16 cellular contexts compared by ENCODE assay signal in genomic region chr2:105518897-105519296, GRCh38.
A peak's percentile ranks its signal among the peaks of the same experiment; 100 is the strongest.
DNase-seq lines count a peak whose midpoint lies in the region; ATAC-seq and TF ChIP-seq lines count a peak whose summit lies in the region.
"Had no signal": no experiment of that assay in that cellular context is flagged by ENCODE, and none has a peak within 500 bp of the region (broad histone marks: within the 10 kb centered on the region; RNA-seq: fewer than 3 reads in every experiment).

No MANE protein-coding gene starts in this region.

- H3K27me3 ChIP-seq in left ventricle myocardium inferior (ENCODE audit: low read depth) (no peaks in the 10 kb centered on the region), right atrium auricular region (no peaks in the 10 kb centered on the region)
- H3K27me3 ChIP-seq: ovary, testis had no signal

- no peak for ATAC-seq in Right ventricle myocardium inferior
- no peak for ATAC-seq in stimulated activated naive CD8-positive, alpha-beta T cell treated with anti-CD3 and anti-CD28 coated beads, Interleukin-15, Interleukin-2, amounts not matched to agents 100 U/mL and 50 U/mL, for 24 hours
- no peak for ATAC-seq in GM19455 (IDR thresholded peaks at IDR 0.05; ENCODE audit: unreplicated experiment)
- no peak for ATAC-seq in HG03135 (IDR thresholded peaks at IDR 0.05; ENCODE audit: unreplicated experiment)
- ATAC-seq: activated CD4-positive, alpha-beta T cell treated with anti-CD3 and anti-CD28 coated beads for 36 hours had no signal

- no peak for DNase-seq in left ventricle myocardium inferior
- DNase-seq in Right ventricle myocardium inferior (ENCODE audit: missing footprints), result no peak
- DNase-seq in SK-N-DZ (ENCODE audit: low spot score), result peak; percentile 49
- peak; percentile 50 for DNase-seq in right atrium auricular region (ENCODE audit: low spot score)
- DNase-seq in stimulated activated naive CD8-positive, alpha-beta T cell treated with anti-CD3 and anti-CD28 coated beads, Interleukin-15, Interleukin-2, amounts not matched to agents 100 U/mL and 50 U/mL, for 24 hours, result no peak
- DNase-seq in NCI-H146 (lab: John Stamatoyannopoulos, UW), result no peak
- DNase-seq: activated CD4-positive, alpha-beta T cell treated with anti-CD3 and anti-CD28 coated beads for 36 hours; NCI-H1048; NCI-H345; ovary; PC-9; stimulated activated CD4-positive, alpha-beta T cell treated with anti-CD3 and anti-CD28 coated beads, Interleukin-12 subunit alpha, Interleukin-12 subunit beta, amount 100 ng/mL, for 4 hours; T-helper 2 cell; testis had no signal

- H3K4me3 ChIP-seq in left ventricle myocardium inferior (no peak overlapping the region), right atrium auricular region (no peak overlapping the region)
- H3K4me3 ChIP-seq: ovary, PC-9, testis had no signal

- TF ChIP-seq CTCF in left ventricle myocardium inferior (IDR thresholded peaks at IDR 0.05; ENCODE audit: borderline replicate concordance) (no peak), right atrium auricular region (IDR thresholded peaks at IDR 0.05) (no peak)

- intact Hi-C loops in left ventricle myocardium inferior (cut with micrococcal nuclease), result no loop called here
- intact Hi-C loops in Right ventricle myocardium inferior (cut with DNase I), result no loop called here

- H3K4me1 ChIP-seq in left ventricle myocardium inferior (peaks cover 69% of the 10 kb centered on the region), right atrium auricular region (peaks cover 0 to 48% of the 10 kb centered on the region in 2 donors)

- no peaks in the 10 kb centered on the region for H3K36me3 ChIP-seq in left ventricle myocardium inferior
- H3K36me3 ChIP-seq in right atrium auricular region, result no peaks in the 10 kb centered on the region
- H3K36me3 ChIP-seq: ovary had no signal

- H3K9me3 ChIP-seq in left ventricle myocardium inferior (replicated peaks) (no peaks in the 10 kb centered on the region), right atrium auricular region (no peaks in the 10 kb centered on the region)
- H3K9me3 ChIP-seq: ovary, testis had no signal

- H3K27ac ChIP-seq in left ventricle myocardium inferior (replicated peaks), result peak overlapping the region; percentile 92
- H3K27ac ChIP-seq in right atrium auricular region, result no peak overlapping the region
- H3K27ac ChIP-seq: PC-9, testis had no signal

Comparison
In these comparisons a context has a peak if more than half of its experiments do, and no peak if none do; other contexts are left out.
1. DNase-seq: peak in SK-N-DZ (single experiment) and right atrium auricular region (single experiment); none in left ventricle myocardium inferior (single experiment), Right ventricle myocardium inferior (single experiment), stimulated activated naive CD8-positive, alpha-beta T cell treated with anti-CD3 and anti-CD28 coated beads, Interleukin-15, Interleukin-2, amounts not matched to agents 100 U/mL and 50 U/mL, for 24 hours (single experiment) and NCI-H146 (single experiment).